16 cellular contexts compared by ENCODE assay signal in the genomic region with DNA sequence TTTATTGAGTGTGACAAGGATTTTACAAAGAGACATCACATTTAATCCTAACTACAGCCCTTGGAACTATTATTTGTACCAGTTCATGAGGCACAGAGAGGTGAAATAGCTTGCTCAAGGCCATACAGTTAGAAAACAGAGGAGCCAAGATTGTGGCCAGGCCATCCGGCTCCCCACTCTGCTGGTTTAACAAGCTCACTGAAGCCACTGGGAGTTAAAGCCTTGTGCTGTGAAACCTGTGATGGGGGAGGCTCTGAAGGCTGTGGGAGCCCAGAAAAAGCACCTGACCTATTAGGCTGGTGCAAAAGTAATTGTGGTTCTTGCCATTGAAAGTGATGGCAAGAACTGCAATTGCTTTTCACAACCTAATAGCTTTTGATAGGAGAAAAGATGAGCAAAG.
DNase-seq lines count a peak whose midpoint lies in the region; ATAC-seq and TF ChIP-seq lines count a peak whose summit lies in the region.
"Had no signal": no experiment of that assay in that cellular context is flagged by ENCODE, and none has a peak within 500 bp of the region (broad histone marks: within the 10 kb centered on the region; RNA-seq: fewer than 3 reads in every experiment).

No MANE protein-coding gene starts in this region.

- no peaks in the 10 kb centered on the region for H3K9me3 Mint-ChIP-seq in MCF 10A (ENCODE audit: unreplicated experiment)
- H3K9me3 Mint-ChIP-seq: HFFc6 had no signal

- no peak for TF ChIP-seq POLR2A in sigmoid colon (IDR thresholded peaks at IDR 0.05)

- H3K27ac ChIP-seq in VCaP, result peak overlapping the region; percentile 31; the same call in 1 of the 2 replicates
- peak overlapping the region in 3 of 4 donors; percentile 32 to 89 (median 53) for H3K27ac ChIP-seq in sigmoid colon

- DNase-seq in Ammon's horn (ENCODE audit: low spot score), result peak; percentile 61
- peak; percentile 11 for DNase-seq in foreskin melanocyte
- DNase-seq in sigmoid colon, result no peak
- DNase-seq in DMS53 (lab: John Stamatoyannopoulos, UW), result no peak
- DNase-seq in MCF 10A (ENCODE audit: unreplicated experiment), result no peak
- DNase-seq: 8988T; ACHN; CD4-positive, alpha-beta memory T cell; DMS79 treated with DMSO at 0.1 percent for 48 hours; EL; GDM1; HCEC 1CT; HFFc6 had no signal

- WGBS in sigmoid colon, 2 donors, result 63 to 81% methylated on average over 1 of the region's 1 CpG

- ATAC-seq in GM21576 (IDR thresholded peaks at IDR 0.05; ENCODE audit: unreplicated experiment), result no peak

- no peak for TF ChIP-seq EP300 in sigmoid colon (IDR thresholded peaks at IDR 0.05)

- H3K4me3 ChIP-seq in sigmoid colon, result no peak overlapping the region

- no peaks in the 10 kb centered on the region for H3K27me3 ChIP-seq in sigmoid colon

- POLR2A ChIA-PET in MCF 10A (lab: Yijun Ruan, JAX), result interaction anchor here (0.8 to 1.2 kb wide), 3 partner anchors 13 to 71 kb away, joined by 3 to 4 read pairs (median 3); no protein-coding TSS in a partner anchor

- no peaks in the 10 kb centered on the region for H3K36me3 Mint-ChIP-seq in MCF 10A (ENCODE audit: insufficient read depth, unreplicated experiment)
- H3K36me3 Mint-ChIP-seq: CD4-positive, alpha-beta memory T cell had no signal

- intact Hi-C loops in sigmoid colon (cut with DNase I), result loop anchor here (2.0 kb wide), 1 partner anchor 26 kb away; no protein-coding TSS in a partner anchor
- intact Hi-C loops in MCF 10A (cut with micrococcal nuclease), result no loop called here

- no peak for TF ChIP-seq CTCF in VCaP (conservative IDR thresholded peaks at IDR 0.05)
- TF ChIP-seq CTCF in sigmoid colon (IDR thresholded peaks at IDR 0.05), result no peak
- no peak for TF ChIP-seq CTCF in MCF 10A (IDR thresholded peaks at IDR 0.05; ENCODE audit: unreplicated experiment)

- no TSS peak for BruUV-seq in MCF 10A (replicated peaks; lab: Mats Ljungman, UMichigan)

- no peaks in the 10 kb centered on the region for H3K27me3 Mint-ChIP-seq in MCF 10A (ENCODE audit: insufficient read depth, unreplicated experiment)

- no peaks in the 10 kb centered on the region for H3K9me3 ChIP-seq in sigmoid colon

- no peak overlapping the region for H3K4me3 Mint-ChIP-seq in MCF 10A (ENCODE audit: unreplicated experiment)
- H3K4me3 Mint-ChIP-seq: B cell; CD4-positive, alpha-beta memory T cell; HFFc6 had no signal

- H3K27ac Mint-ChIP-seq in MCF 10A (ENCODE audit: low read depth, unreplicated experiment), result no peak overlapping the region
- H3K27ac Mint-ChIP-seq: B cell; CD4-positive, alpha-beta memory T cell; HFFc6 had no signal

- peaks cover 5% of the 10 kb centered on the region for H3K4me1 Mint-ChIP-seq in MCF 10A (ENCODE audit: insufficient read depth, unreplicated experiment)
- H3K4me1 Mint-ChIP-seq: B cell; CD4-positive, alpha-beta memory T cell had no signal

- CTCF ChIA-PET in MCF 10A (lab: Yijun Ruan, JAX), result interaction anchor here (0.5 to 2.0 kb wide), 6 partner anchors 18 to 246 kb away, joined by 3 to 9 read pairs (median 5); no protein-coding TSS in a partner anchor

- H3K36me3 ChIP-seq in sigmoid colon, result no peaks in the 10 kb centered on the region

- peaks cover 0 to 31% (median 27%) of the 10 kb centered on the region in 4 donors for H3K4me1 ChIP-seq in sigmoid colon

Comparison
In these comparisons a context has a peak if more than half of its experiments do, and no peak if none do; other contexts are left out.
1. DNase-seq: peak in Ammon's horn (single experiment) and foreskin melanocyte (single experiment); none in sigmoid colon (single experiment), DMS53 (single experiment) and MCF 10A (single experiment).